25 cellular contexts compared by ENCODE assay signal in the genomic region with DNA sequence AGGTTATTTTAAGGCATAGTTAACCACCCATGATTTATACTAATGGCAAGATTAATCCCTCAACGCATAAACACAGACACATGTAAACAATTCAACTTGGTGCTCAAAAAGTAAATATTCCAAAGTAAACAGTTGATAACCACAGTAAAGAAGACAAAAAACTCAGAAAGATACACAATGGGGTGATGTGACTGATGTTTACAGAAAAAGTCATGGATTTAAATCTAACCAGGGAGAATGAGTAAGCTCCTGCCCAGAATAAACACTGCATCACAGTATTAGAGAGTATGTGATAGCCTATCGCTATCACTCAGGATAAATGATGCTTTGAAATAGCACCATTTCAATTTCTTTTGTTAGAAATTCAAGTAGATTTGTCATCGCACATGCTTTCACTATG. TPM values are rescaled to one million over a fixed set of nuclear protein-coding genes. Genes with fewer than 3 reads are reported as not detected.
DNase-seq lines count a peak whose midpoint lies in the region; TF ChIP-seq lines count a peak whose summit lies in the region.
"Had no signal": no experiment of that assay in that cellular context is flagged by ENCODE, and none has a peak within 500 bp of the region (broad histone marks: within the 10 kb centered on the region; RNA-seq: fewer than 3 reads in every experiment).

No MANE protein-coding gene starts in this region.

- H3K36me3 ChIP-seq in osteoblast (ENCODE audit: insufficient read depth, low read length), result no peaks in the 10 kb centered on the region

- DNase-seq in EH (ENCODE audit: low read depth), result peak; percentile 12
- DNase-seq in NCI-H345 (lab: John Stamatoyannopoulos, UW), result peak; percentile 44
- DNase-seq in epithelial cell of esophagus (ENCODE audit: low read depth), result peak; percentile 12
- no peak for DNase-seq in osteoblast (ENCODE audit: insufficient read length, low spot score, missing footprints)
- DNase-seq in AML-193 (lab: John Stamatoyannopoulos, UW), result no peak
- DNase-seq in iPS-NIHi11 (ENCODE audit: low spot score), result no peak
- DNase-seq in mesothelial cell of epicardium (ENCODE audit: low spot score in 2 of 2, unreplicated experiment in 2 of 2), result no peak
- DNase-seq: activated CD4-positive, alpha-beta T cell treated with anti-CD3 and anti-CD28 coated beads, Interleukin-2, amount 50 U/mL, for 4 hours; activated CD8-positive, alpha-beta memory T cell treated with anti-CD3 and anti-CD28 coated beads, Interleukin-2, amount 50 U/mL, for 48 hours; gastrocnemius medialis; hypothalamus; left ventricle myocardium superior; natural killer cell; NCI-H1694 treated with DMSO at 0.1 percent for 48 hours; NCI-H82; retina; stimulated activated CD4-positive, alpha-beta T cell treated with anti-CD3 and anti-CD28 coated beads, Interleukin-2, amount 100 ng/mL, for 48 hours; T-helper 9 cell had no signal

- no peaks in the 10 kb centered on the region for H4K20me1 ChIP-seq in osteoblast (ENCODE audit: insufficient read depth, low read length)

- no peaks in the 10 kb centered on the region for H3K4me1 Mint-ChIP-seq in mesothelial cell of epicardium
- H3K4me1 Mint-ChIP-seq: activated T-helper 17 cell treated with anti-CD3 and anti-CD28 coated beads, Interleukin-2, amount 50 U/mL, for 72 hours; stimulated activated memory B cell treated with anti-CD40 and anti-IgM and Interleukin-4, amounts not matched to agents 10 μg/mL and 1 μg/mL and 100 μg/mL, for 72 hours had no signal

- H3K9me3 Mint-ChIP-seq in mesothelial cell of epicardium, result peaks cover 6% of the 10 kb centered on the region
- H3K9me3 Mint-ChIP-seq: activated T-helper 17 cell treated with anti-CD3 and anti-CD28 coated beads, Interleukin-2, amount 50 U/mL, for 72 hours had no signal

- no peaks in the 10 kb centered on the region for H3K27me3 ChIP-seq in osteoblast (ENCODE audit: insufficient read depth, low read length)
- H3K27me3 ChIP-seq: ascending aorta, gastrocnemius medialis had no signal

- TF ChIP-seq CTCF in epithelial cell of esophagus (IDR thresholded peaks at IDR 0.05; ENCODE audit: insufficient read depth, low read depth, low read length, missing control alignments), result no peak
- no peak for TF ChIP-seq CTCF in osteoblast (IDR thresholded peaks at IDR 0.05; ENCODE audit: extremely low read depth, low read depth, low read length)
- no peak for TF ChIP-seq CTCF in mesothelial cell of epicardium (IDR thresholded peaks at IDR 0.05; ENCODE audit: unreplicated experiment)

- no peak overlapping the region for H3K4me2 ChIP-seq in osteoblast (ENCODE audit: insufficient read depth, low read length)
- H3K4me2 ChIP-seq: GM23338, KMS-11 had no signal

- H2AFZ ChIP-seq in osteoblast (ENCODE audit: low read length), result no peak overlapping the region
- H2AFZ ChIP-seq: GM23338 had no signal

- peak overlapping the region; percentile 3 for H3K27ac ChIP-seq in osteoblast (ENCODE audit: low read depth, low read length)
- H3K27ac ChIP-seq: ascending aorta, gastrocnemius medialis, KMS-11 had no signal

- no peaks in the 10 kb centered on the region for H3K9me3 ChIP-seq in osteoblast (ENCODE audit: low read depth, low read length)
- H3K9me3 ChIP-seq: ascending aorta, gastrocnemius medialis had no signal

- no peaks in the 10 kb centered on the region for H3K27me3 Mint-ChIP-seq in mesothelial cell of epicardium (ENCODE audit: low read depth)
- H3K27me3 Mint-ChIP-seq: activated T-helper 17 cell treated with anti-CD3 and anti-CD28 coated beads, Interleukin-2, amount 50 U/mL, for 72 hours; stimulated activated memory B cell treated with anti-CD40 and anti-IgM and Interleukin-4, amounts not matched to agents 10 μg/mL and 1 μg/mL and 100 μg/mL, for 72 hours had no signal

- H3K4me3 Mint-ChIP-seq in mesothelial cell of epicardium, result no peak overlapping the region
- H3K4me3 Mint-ChIP-seq: activated T-helper 17 cell treated with anti-CD3 and anti-CD28 coated beads, Interleukin-2, amount 50 U/mL, for 72 hours; GM23338; natural killer cell; stimulated activated memory B cell treated with anti-CD40 and anti-IgM and Interleukin-4, amounts not matched to agents 10 μg/mL and 1 μg/mL and 100 μg/mL, for 72 hours; WTC11 had no signal

- H3K27ac Mint-ChIP-seq in mesothelial cell of epicardium, result no peak overlapping the region
- H3K27ac Mint-ChIP-seq: activated naive CD4-positive, alpha-beta T cell treated with anti-CD3 and anti-CD28 coated beads, Interleukin-2, amount 50 U/mL, for 72 hours; activated T-helper 17 cell treated with anti-CD3 and anti-CD28 coated beads, Interleukin-2, amount 50 U/mL, for 72 hours; GM23338; natural killer cell; stimulated activated memory B cell treated with anti-CD40 and anti-IgM and Interleukin-4, amounts not matched to agents 10 μg/mL and 1 μg/mL and 100 μg/mL, for 72 hours; WTC11 had no signal

- H3K4me3 ChIP-seq in epithelial cell of esophagus (ENCODE audit: low read length) (no peak overlapping the region), osteoblast (ENCODE audit: insufficient read depth, low read length) (no peak overlapping the region)
- H3K4me3 ChIP-seq: ascending aorta, gastrocnemius medialis, GM23338 had no signal

- no peaks in the 10 kb centered on the region for H3K79me2 ChIP-seq in osteoblast (ENCODE audit: insufficient read depth, low read length)

- H3K36me3 Mint-ChIP-seq in mesothelial cell of epicardium, result peaks cover 34% of the 10 kb centered on the region
- H3K36me3 Mint-ChIP-seq: natural killer cell had no signal

- peaks cover 12% of the 10 kb centered on the region for H3K4me1 ChIP-seq in osteoblast (ENCODE audit: insufficient read depth, low read length)
- H3K4me1 ChIP-seq: gastrocnemius medialis had no signal

RNA-seq across cellular contexts. Expression of a gene that starts 49.3 kb away (rescaled TPM):
- total RNA-seq in osteoblast, result 14.5 and 15.6 TPM in 2 replicates
- total RNA-seq in mesothelial cell of epicardium, result 55.7 to 64.0 TPM (median 58.8 TPM) in 3 replicates

Comparison
In these comparisons a context has a peak if more than half of its experiments do, and no peak if none do; other contexts are left out.
1. DNase-seq: peak in EH (single experiment), NCI-H345 (single experiment) and epithelial cell of esophagus (single experiment); none in osteoblast (single experiment), AML-193 (0 of 2), iPS-NIHi11 (single experiment) and mesothelial cell of epicardium (0 of 2).